In the genomic region with DNA sequence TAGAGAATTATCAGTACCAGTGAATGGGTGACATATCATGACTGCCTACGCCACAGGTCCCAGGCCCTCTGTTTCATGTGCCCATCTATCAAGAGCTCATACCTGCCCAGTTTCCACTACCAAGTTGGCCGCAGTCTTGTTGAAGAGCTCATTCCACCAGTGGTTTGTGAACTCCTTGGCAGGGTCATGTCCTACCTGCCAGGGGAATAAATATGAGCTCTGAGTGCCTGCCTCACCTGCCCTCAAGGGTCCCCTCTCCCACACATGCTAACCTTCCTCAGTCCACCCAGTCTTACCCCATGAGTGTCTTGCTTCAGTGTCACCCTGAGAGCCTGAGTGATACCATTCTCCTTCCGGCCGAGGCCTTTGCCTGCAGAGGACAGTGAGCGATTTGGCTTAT, we compare ENCODE assay signal across 1 cellular context.
TF ChIP-seq lines count a peak whose summit lies in the region.

No MANE protein-coding gene starts in this region.

TF ChIP-seq in GM12878, 131 proteins besides CTCF, POLR2A, EP300 and RAD21:
- no peak for TF ChIP-seq SUPT20H (IDR thresholded peaks at IDR 0.05; ENCODE audit: borderline replicate concordance, control insufficient read depth, low read depth, low read length)
